In the genomic region with DNA sequence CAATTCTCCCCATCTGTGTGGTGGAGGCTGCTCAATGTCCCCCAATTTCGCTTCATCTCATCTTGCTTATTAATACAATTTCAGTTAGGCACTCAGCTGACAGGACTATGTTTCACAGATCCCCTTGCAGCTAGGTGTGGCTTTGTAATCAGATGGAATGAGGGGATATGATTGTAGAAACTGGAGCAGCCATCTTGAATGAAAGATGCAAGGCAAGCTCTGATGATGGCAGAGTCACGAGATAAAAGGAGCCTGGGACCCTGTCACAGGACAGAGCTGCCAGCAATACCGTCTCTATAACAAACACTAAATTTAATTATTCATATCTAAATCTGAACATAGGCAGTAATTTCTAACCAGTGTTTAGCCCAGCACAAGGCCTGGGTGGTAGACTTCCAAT, we compare ENCODE assay signal across 9 cellular contexts. TPM values are rescaled to one million over a fixed set of nuclear protein-coding genes. Genes with fewer than 3 reads are reported as not detected.
DNase-seq lines count a peak whose midpoint lies in the region; ATAC-seq and TF ChIP-seq lines count a peak whose summit lies in the region.
"Had no signal": no experiment of that assay in that cellular context is flagged by ENCODE, and none has a peak within 500 bp of the region (broad histone marks: within the 10 kb centered on the region; RNA-seq: fewer than 3 reads in every experiment).

No MANE protein-coding gene starts in this region.

- peaks cover 13% of the 10 kb centered on the region for H4K20me1 ChIP-seq in SK-N-SH (ENCODE audit: insufficient read depth)
- peaks cover 29% of the 10 kb centered on the region for H4K20me1 ChIP-seq in hepatocyte (ENCODE audit: insufficient read depth, poor library complexity, severe bottlenecking)

- peaks cover 9% of the 10 kb centered on the region; the same call in 1 of the 2 replicates for H3K27me3 ChIP-seq in SK-N-SH (ENCODE audit: insufficient read depth)
- H3K27me3 ChIP-seq in hepatocyte = no peaks in the 10 kb centered on the region

- H3K9ac ChIP-seq in SK-N-SH = no peak overlapping the region

- CTCF ChIA-PET in SK-N-SH (lab: Yijun Ruan, JAX) = interaction anchor here (1.0 to 5.0 kb wide), 5 partner anchors 10 to 256 kb away, joined by 3 to 59 read pairs (median 23); a partner anchor contains a TSS

- peak overlapping the region in 1 of 2 experiments; percentile 95; a peak in 2 of 4 replicates for H3K27ac ChIP-seq in SK-N-SH (ENCODE audit: low read depth in 2 of 2, low read length in 1 of 2)
- peak overlapping the region; percentile 95 for H3K27ac ChIP-seq in hepatocyte

- ATAC-seq in stimulated activated effector memory CD8-positive, alpha-beta T cell treated with anti-CD3 and anti-CD28 coated beads, Interleukin-12 subunit alpha, Interleukin-12 subunit beta, amount 100 ng/mL, for 72 hours = no peak
- ATAC-seq in HG03565 (IDR thresholded peaks at IDR 0.05; ENCODE audit: unreplicated experiment) = no peak
- ATAC-seq in HG02884 (IDR thresholded peaks at IDR 0.05; ENCODE audit: unreplicated experiment) = no peak

- H3F3A ChIP-seq in SK-N-SH (replicated peaks; ENCODE audit: insufficient read depth) = peaks cover 4% of the 10 kb centered on the region

- H3K9me3 Mint-ChIP-seq in stimulated activated effector memory CD8-positive, alpha-beta T cell treated with anti-CD3 and anti-CD28 coated beads, Interleukin-12 subunit alpha, Interleukin-12 subunit beta, amount 100 ng/mL, for 72 hours = no peaks in the 10 kb centered on the region

- TF ChIP-seq CTCF in SK-N-SH (IDR thresholded peaks at IDR 0.05) (no peak), hepatocyte (IDR thresholded peaks at IDR 0.05; ENCODE audit: poor library complexity) (no peak)

- H3K4me2 ChIP-seq in SK-N-SH = 0 out of 2 replicates have a peak overlapping the region, but pooled peaks have one; percentile 91
- H3K4me2 ChIP-seq in hepatocyte = peak overlapping the region; percentile 95

- H3K4me1 ChIP-seq in SK-N-SH (ENCODE audit: control insufficient read depth in 1 of 2, insufficient read depth in 2 of 2, low read depth in 1 of 2, low read length in 1 of 2) = peaks cover 10 to 31% of the 10 kb centered on the region in 2 experiments; a peak in 3 of 4 replicates
- H3K4me1 ChIP-seq in hepatocyte (ENCODE audit: insufficient read depth) = peaks cover 23% of the 10 kb centered on the region

- peaks cover 39% of the 10 kb centered on the region for H3K79me2 ChIP-seq in SK-N-SH (ENCODE audit: insufficient read depth)
- H3K79me2 ChIP-seq in hepatocyte = peaks cover 37% of the 10 kb centered on the region

- no peak for TF ChIP-seq RAD21 in SK-N-SH (IDR thresholded peaks at IDR 0.05; ENCODE audit: low read length)

- H3K9me3 ChIP-seq in SK-N-SH (no peaks in the 10 kb centered on the region), hepatocyte (ENCODE audit: low read depth) (no peaks in the 10 kb centered on the region)

- peak overlapping the region; percentile 98 for H3K4me3 Mint-ChIP-seq in stimulated activated effector memory CD8-positive, alpha-beta T cell treated with anti-CD3 and anti-CD28 coated beads, Interleukin-12 subunit alpha, Interleukin-12 subunit beta, amount 100 ng/mL, for 72 hours

- peaks cover 31% of the 10 kb centered on the region for H3K36me3 Mint-ChIP-seq in stimulated activated effector memory CD8-positive, alpha-beta T cell treated with anti-CD3 and anti-CD28 coated beads, Interleukin-12 subunit alpha, Interleukin-12 subunit beta, amount 100 ng/mL, for 72 hours

- H2AFZ ChIP-seq in SK-N-SH (ENCODE audit: low read depth) = peak overlapping the region; percentile 96
- peak overlapping the region; percentile 87 for H2AFZ ChIP-seq in hepatocyte

- TF ChIP-seq EP300 in SK-N-SH (IDR thresholded peaks at IDR 0.05; ENCODE audit: borderline replicate concordance in 1 of 2, low read depth in 1 of 2, low read length in 1 of 2) = no peak

- no peak overlapping the region for H3K4me3 ChIP-seq in SK-N-SH (ENCODE audit: low read depth in 2 of 2, low read length in 1 of 2)
- no peak overlapping the region for H3K4me3 ChIP-seq in hepatocyte

- POLR2A ChIA-PET in SK-N-SH (lab: Yijun Ruan, JAX) = interaction anchor here (0.6 to 1.4 kb wide), 3 partner anchors 11 to 112 kb away, joined by 3 to 8 read pairs (median 4); a partner anchor contains a TSS

- peaks cover 19% of the 10 kb centered on the region for H3K4me1 Mint-ChIP-seq in stimulated activated effector memory CD8-positive, alpha-beta T cell treated with anti-CD3 and anti-CD28 coated beads, Interleukin-12 subunit alpha, Interleukin-12 subunit beta, amount 100 ng/mL, for 72 hours

- H3K27ac Mint-ChIP-seq in stimulated activated effector memory CD8-positive, alpha-beta T cell treated with anti-CD3 and anti-CD28 coated beads, Interleukin-12 subunit alpha, Interleukin-12 subunit beta, amount 100 ng/mL, for 72 hours = peak overlapping the region; percentile 98

- WGBS in SK-N-SH (ENCODE audit: low lambda C conversion rate) = 38% methylated on average over 3 of the region's 3 CpGs
- 69% methylated on average over 3 of the region's 3 CpGs for WGBS in hepatocyte (ENCODE audit: low lambda C conversion rate, missing lambda C conversion rate)

- peak; percentile 19 for DNase-seq in NCI-H2227 (lab: John Stamatoyannopoulos, UW; ENCODE audit: unreplicated experiment)
- DNase-seq in NCI-H2227 treated with DMSO at 0.1 percent for 48 hours (lab: John Stamatoyannopoulos, UW) = no peak
- DNase-seq in SK-N-SH = peak; percentile 72
- DNase-seq in hepatocyte (ENCODE audit: low spot score) = no peak
- DNase-seq in stimulated activated effector memory CD8-positive, alpha-beta T cell treated with anti-CD3 and anti-CD28 coated beads, Interleukin-12 subunit alpha, Interleukin-12 subunit beta, amount 100 ng/mL, for 72 hours (ENCODE audit: low spot score in 2 of 2) = no peak
- DNase-seq in islet precursor cell = no peak
- DNase-seq: activated CD4-positive, alpha-beta T cell treated with anti-CD3 and anti-CD28 coated beads, Interleukin-2, amount 50 U/mL, for 1 hour had no signal

- peaks cover 22 to 23% of the 10 kb centered on the region in 2 experiments for H3K36me3 ChIP-seq in SK-N-SH (replicated peaks in 1 of 2; ENCODE audit: control insufficient read depth in 1 of 2, insufficient read depth in 2 of 2, low read length in 1 of 2)
- H3K36me3 ChIP-seq in hepatocyte (replicated peaks; ENCODE audit: insufficient read depth, low read depth) = no peaks in the 10 kb centered on the region

- H3K9me2 ChIP-seq in SK-N-SH = no peaks in the 10 kb centered on the region
- H3K9me2 ChIP-seq in hepatocyte (replicated peaks; ENCODE audit: insufficient read depth) = no peaks in the 10 kb centered on the region

TF ChIP-seq in SK-N-SH, 30 proteins besides CTCF, POLR2A, EP300 and RAD21:
- 0 out of 2 replicates have a peak, but pooled peaks have one; percentile 2 for TF ChIP-seq GATA2 (CRISPR knock-in tag; IDR thresholded peaks at IDR 0.05)
- no peak for TF ChIP-seq JUND (IDR thresholded peaks at IDR 0.05)
- 0 out of 2 replicates have a peak, but pooled peaks have one; percentile 40 for TF ChIP-seq YY1 (IDR thresholded peaks at IDR 0.05; ENCODE audit: low read depth)
- TF ChIP-seq MXI1 (IDR thresholded peaks at IDR 0.05; ENCODE audit: low read depth, low read length) = 0 out of 2 replicates have a peak, but pooled peaks have one; percentile 22

RNA-seq across cellular contexts. Expression of a gene that starts 1.0 kb away (rescaled TPM):
- polyA plus RNA-seq in SK-N-SH (2012; rRNA removed) = 140 and 197 TPM in 2 replicates
- 221 and 225 TPM in 2 replicates for polyA plus RNA-seq in SK-N-SH (2012; cell fraction: cytosol; rRNA removed)
- polyA plus RNA-seq in SK-N-SH (2012; cell fraction: nucleus; rRNA removed) = 81.0 and 164 TPM in 2 replicates
- 125 and 129 TPM in 2 replicates for total RNA-seq in hepatocyte
- polyA plus RNA-seq in hepatocyte = 84.9 and 96.0 TPM in 2 replicates

Comparison
In these comparisons a context has a peak if more than half of its experiments do, and no peak if none do; other contexts are left out.
1. DNase-seq: peak in NCI-H2227 (single experiment) and SK-N-SH (single experiment); none in NCI-H2227 treated with DMSO at 0.1 percent for 48 hours (single experiment), hepatocyte (single experiment), stimulated activated effector memory CD8-positive, alpha-beta T cell treated with anti-CD3 and anti-CD28 coated beads, Interleukin-12 subunit alpha, Interleukin-12 subunit beta, amount 100 ng/mL, for 72 hours (0 of 2) and islet precursor cell (single experiment).